ENCODE assay signal across 9 cellular contexts in genomic region chr16:30977502-30977901, GRCh38. TPM values are rescaled to one million over a fixed set of nuclear protein-coding genes. Genes with fewer than 3 reads are reported as not detected.
DNase-seq lines count a peak whose midpoint lies in the region; ATAC-seq, FAIRE-seq and TF ChIP-seq lines count a peak whose summit lies in the region.
"Had no signal": no experiment of that assay in that cellular context is flagged by ENCODE, and none has a peak within 500 bp of the region (broad histone marks: within the 10 kb centered on the region; RNA-seq: fewer than 3 reads in every experiment).

No MANE protein-coding gene starts in this region.

- ATAC-seq in HCT116 (peak; percentile 62; the same call in 1 of the 2 replicates), HG02973 (IDR thresholded peaks at IDR 0.05; ENCODE audit: unreplicated experiment) (no peak)

- TF ChIP-seq RAD21 in HCT116 (IDR thresholded peaks at IDR 0.05; ENCODE audit: low read depth) = no peak; the same call in 1 of the 2 replicates

- DNase-seq in 8988T = peak; percentile 66
- DNase-seq in HCT116 (ENCODE audit: low read depth, low spot score) = no peak
- DNase-seq in bronchial epithelial cell (ENCODE audit: low read depth) = no peak
- no peak for DNase-seq in stimulated activated naive CD4-positive, alpha-beta T cell treated with Interleukin-2 at 50 U/mL for 16 hours (lab: John Stamatoyannopoulos, UW)
- no peak for DNase-seq in A172 (ENCODE audit: low spot score)
- DNase-seq: activated CD8-positive, alpha-beta memory T cell treated with anti-CD3 and anti-CD28 coated beads, Interleukin-2, amount 50 U/mL, for 48 hours; NCI-H446 had no signal

- CTCF ChIA-PET in HCT116 (lab: Charles Lee) = interaction anchor here (0.6 kb wide), 1 partner anchor 164 kb away, joined by 3 read pairs; no protein-coding TSS in a partner anchor

- BruUV-seq in HCT116 (replicated peaks; lab: Mats Ljungman, UMichigan) = no TSS peak

- no peak overlapping the region for H3K27ac ChIP-seq in HCT116 (ENCODE audit: low read depth, low read length)
- H3K27ac ChIP-seq: skin epidermis had no signal

- H3K27me3 ChIP-seq in HCT116 (ENCODE audit: insufficient read depth, low read length) (no peaks in the 10 kb centered on the region), bronchial epithelial cell (ENCODE audit: control insufficient read depth, insufficient read depth, low read length) (no peaks in the 10 kb centered on the region)

- H2AFZ ChIP-seq in HCT116 (ENCODE audit: low read depth, low read length, poor library complexity, severe bottlenecking) = no peak overlapping the region

- H3K36me3 ChIP-seq in HCT116 (ENCODE audit: control insufficient read depth in 1 of 2, insufficient read depth in 2 of 2, low read length in 2 of 2) = peaks cover 20 to 40% of the 10 kb centered on the region in 2 experiments; a peak in 3 of 4 replicates
- H3K36me3 ChIP-seq in bronchial epithelial cell (ENCODE audit: control insufficient read depth, insufficient read depth, low read length) = peaks cover 33% of the 10 kb centered on the region

- POLR2A ChIA-PET in HCT116 (lab: Charles Lee) = no interaction called here

- no peak overlapping the region for H3K9ac ChIP-seq in HCT116 (ENCODE audit: low read length)

- TF ChIP-seq POLR2A in HCT116 (IDR thresholded peaks at IDR 0.05; ENCODE audit: borderline replicate concordance, extremely low read depth, insufficient read depth, insufficient read length) = no peak

- H4K20me1 ChIP-seq in HCT116 (ENCODE audit: insufficient read depth) = no peaks in the 10 kb centered on the region

- H3K9me3 ChIP-seq in HCT116 (ENCODE audit: control insufficient read depth in 1 of 2, insufficient read depth in 1 of 2, low read depth in 1 of 2, low read length in 2 of 2) = no peaks in the 10 kb centered on the region

- no peak overlapping the region for H3K4me3 ChIP-seq in HCT116 (replicated peaks in 1 of 2; ENCODE audit: low read depth in 1 of 2, low read length in 2 of 2)
- no peak overlapping the region for H3K4me3 ChIP-seq in bronchial epithelial cell (ENCODE audit: low read depth, low read length)
- H3K4me3 ChIP-seq: skin epidermis had no signal

- no peak overlapping the region for H3K4me2 ChIP-seq in HCT116 (ENCODE audit: low read length)

- H3K9me2 ChIP-seq in HCT116 (ENCODE audit: insufficient read depth) = no peaks in the 10 kb centered on the region

- FAIRE-seq in bronchial epithelial cell (lab: Jason Lieb, UNC) = no peak

- RAD21 ChIA-PET in HCT116 (lab: Charles Lee; ENCODE audit: low non-redundant PET in 1 of 2, low total read pairs in 2 of 2, uncharacterized antibody in 2 of 2, unreplicated experiment in 2 of 2) = no interaction called here

- intact Hi-C loops in HCT116 (cut with micrococcal nuclease) = no loop called here

- TF ChIP-seq CTCF in HCT116 (IDR thresholded peaks at IDR 0.05 in 2 of 3, conservative IDR thresholded peaks at IDR 0.05 in 1 of 3; ENCODE audit: borderline replicate concordance in 1 of 3, insufficient read depth in 1 of 3, low read depth in 2 of 3, low read length in 2 of 3) (peak; percentile 16 to 66 (median 59); a peak in 4 of 6 replicates), bronchial epithelial cell (IDR thresholded peaks at IDR 0.05; ENCODE audit: insufficient read depth, low read length, severe bottlenecking) (peak; percentile 26)

- no peaks in the 10 kb centered on the region for H3K4me1 ChIP-seq in HCT116 (ENCODE audit: control insufficient read depth in 1 of 2, insufficient read depth in 2 of 2, low read length in 2 of 2)

- H3K79me2 ChIP-seq in HCT116 (ENCODE audit: insufficient read depth, low read length) = peaks cover 3% of the 10 kb centered on the region; the same call in 1 of the 2 replicates

TF ChIP-seq in HCT116, 20 proteins besides CTCF, POLR2A, EP300 and RAD21:
- TF ChIP-seq ZFX (IDR thresholded peaks at IDR 0.05) = no peak
- no peak for TF ChIP-seq ATF3 (IDR thresholded peaks at IDR 0.05)
- TF ChIP-seq FOSL1 (IDR thresholded peaks at IDR 0.05; ENCODE audit: low read depth) = no peak
- TF ChIP-seq ZNF274 (IDR thresholded peaks at IDR 0.05; ENCODE audit: low read depth, low read length) = no peak
- TF ChIP-seq CBX3 (IDR thresholded peaks at IDR 0.05; ENCODE audit: low read depth) = no peak
- TF ChIP-seq SIN3A (IDR thresholded peaks at IDR 0.05; ENCODE audit: low read depth) = no peak
- no peak for TF ChIP-seq SP1 (IDR thresholded peaks at IDR 0.05; ENCODE audit: low read depth)
- TF ChIP-seq EGR1 (IDR thresholded peaks at IDR 0.05; ENCODE audit: low read depth) = no peak
TF ChIP-seq in HCT116: peak in this region for 0.

RNA-seq across cellular contexts. Expression of gene HSD3B7, which starts 7.5 kb away (rescaled TPM):
- 8.6 TPM for total RNA-seq in HCT116 (2021; ENCODE audit: unreplicated experiment)
- 8.6 and 9.5 TPM in 2 replicates for polyA plus RNA-seq in HCT116 (2012)
- 5.1 and 8.2 TPM in 2 replicates for total RNA-seq in bronchial epithelial cell
- 30.4 and 33.8 TPM in 2 replicates for total RNA-seq in A172 (2014; rRNA removed; shearing (Covaris generic))

RNA-seq across cellular contexts. Expression of gene SETD1A, which starts 19.9 kb away (rescaled TPM):
- total RNA-seq in HCT116 (2021; ENCODE audit: unreplicated experiment) (26.9 TPM), bronchial epithelial cell (1.3 TPM in 2 replicates)
- polyA plus RNA-seq in HCT116 (2012) = 16.1 and 18.5 TPM in 2 replicates
- 3.5 and 3.8 TPM in 2 replicates for total RNA-seq in A172 (2014; rRNA removed; shearing (Covaris generic))

RNA-seq across cellular contexts. Expression of gene ORAI3, which starts 28.6 kb away (rescaled TPM):
- total RNA-seq in HCT116 (2021; ENCODE audit: unreplicated experiment) (9.0 TPM), bronchial epithelial cell (16.6 and 17.5 TPM in 2 replicates)
- polyA plus RNA-seq in HCT116 (2012) = 8.1 and 8.7 TPM in 2 replicates
- 46.4 and 50.8 TPM in 2 replicates for total RNA-seq in A172 (2014; rRNA removed; shearing (Covaris generic))

RNA-seq across cellular contexts. Expression of gene STX1B, which starts 32.9 kb away (rescaled TPM):
- 1.6 TPM for total RNA-seq in HCT116 (2021; ENCODE audit: unreplicated experiment)
- polyA plus RNA-seq in HCT116 (2012) = 0.49 and 0.56 TPM in 2 replicates
- total RNA-seq in bronchial epithelial cell = under 0.01 TPM in 1 of 2 replicates, not detected in the other
- total RNA-seq in A172 (2014; rRNA removed; shearing (Covaris generic)) = 0.26 and 3.5 TPM in 2 replicates

RNA-seq across cellular contexts. Expression of gene FBXL19, which starts 54.1 kb away (rescaled TPM):
- total RNA-seq in HCT116 (2021; ENCODE audit: unreplicated experiment) (45.2 TPM), bronchial epithelial cell (7.9 and 10.0 TPM in 2 replicates)
- 25.3 and 26.6 TPM in 2 replicates for polyA plus RNA-seq in HCT116 (2012)
- 18.7 and 32.5 TPM in 2 replicates for total RNA-seq in A172 (2014; rRNA removed; shearing (Covaris generic))
